ENCODE assay signal across 1 cellular context in the genomic region with DNA sequence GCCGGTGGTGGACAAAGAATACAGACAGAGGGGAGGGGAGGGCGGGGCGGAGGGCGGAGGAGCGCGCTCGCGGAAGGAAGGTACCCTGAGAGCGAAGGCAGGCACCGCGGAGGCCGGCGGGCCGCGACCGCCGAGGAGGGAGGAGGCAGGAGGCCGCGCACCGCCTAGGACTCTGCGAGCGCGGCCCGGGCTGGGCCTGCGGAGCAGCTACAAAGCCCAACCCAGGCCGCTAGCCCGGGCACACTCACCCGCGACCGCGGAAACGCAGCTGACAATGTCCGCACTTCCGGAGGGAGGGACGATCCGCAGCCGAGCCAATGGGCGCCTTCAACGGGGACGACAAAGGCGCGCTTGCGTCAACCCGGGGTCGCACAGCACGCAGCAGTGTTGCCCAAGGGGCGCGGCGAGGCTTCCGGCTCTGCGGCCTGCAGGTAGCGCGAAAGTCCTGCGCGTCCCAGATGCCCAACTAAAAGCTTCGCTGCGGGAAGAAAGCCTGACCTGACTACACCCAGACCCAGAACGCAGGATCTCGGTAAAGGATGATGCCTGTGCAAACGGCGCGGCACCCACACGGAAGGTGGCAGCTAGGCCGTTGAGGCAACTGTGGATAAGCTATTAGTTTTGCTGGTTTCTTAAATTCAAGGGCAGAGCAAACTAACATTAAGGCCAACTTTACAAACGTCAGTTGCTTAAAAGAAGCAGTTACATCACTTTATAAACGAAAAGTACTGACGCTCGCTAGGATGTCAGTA.
TF ChIP-seq lines count a peak whose summit lies in the region.

A gene (minus strand): TSS at position 276 of the 752 bp plus-strand sequence. CDS start 3,486 bp downstream, outside the sequence.

TF ChIP-seq in HepG2, 621 proteins besides CTCF, POLR2A, EP300 and RAD21 (continued from another document and continues in another):
- TF ChIP-seq, protein P1, sequence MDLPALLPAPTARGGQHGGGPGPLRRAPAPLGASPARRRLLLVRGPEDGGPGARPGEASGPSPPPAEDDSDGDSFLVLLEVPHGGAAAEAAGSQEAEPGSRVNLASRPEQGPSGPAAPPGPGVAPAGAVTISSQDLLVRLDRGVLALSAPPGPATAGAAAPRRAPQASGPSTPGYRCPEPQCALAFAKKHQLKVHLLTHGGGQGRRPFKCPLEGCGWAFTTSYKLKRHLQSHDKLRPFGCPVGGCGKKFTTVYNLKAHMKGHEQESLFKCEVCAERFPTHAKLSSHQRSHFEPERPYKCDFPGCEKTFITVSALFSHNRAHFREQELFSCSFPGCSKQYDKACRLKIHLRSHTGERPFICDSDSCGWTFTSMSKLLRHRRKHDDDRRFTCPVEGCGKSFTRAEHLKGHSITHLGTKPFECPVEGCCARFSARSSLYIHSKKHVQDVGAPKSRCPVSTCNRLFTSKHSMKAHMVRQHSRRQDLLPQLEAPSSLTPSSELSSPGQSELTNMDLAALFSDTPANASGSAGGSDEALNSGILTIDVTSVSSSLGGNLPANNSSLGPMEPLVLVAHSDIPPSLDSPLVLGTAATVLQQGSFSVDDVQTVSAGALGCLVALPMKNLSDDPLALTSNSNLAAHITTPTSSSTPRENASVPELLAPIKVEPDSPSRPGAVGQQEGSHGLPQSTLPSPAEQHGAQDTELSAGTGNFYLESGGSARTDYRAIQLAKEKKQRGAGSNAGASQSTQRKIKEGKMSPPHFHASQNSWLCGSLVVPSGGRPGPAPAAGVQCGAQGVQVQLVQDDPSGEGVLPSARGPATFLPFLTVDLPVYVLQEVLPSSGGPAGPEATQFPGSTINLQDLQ (CRISPR knock-in tag; IDR thresholded peaks at IDR 0.05) = no peak
- peak; percentile 87 for TF ChIP-seq ZFP37 (CRISPR knock-in tag; IDR thresholded peaks at IDR 0.05; ENCODE audit: borderline replicate concordance)
- peak; percentile 69 for TF ChIP-seq SOX5 (CRISPR knock-in tag; IDR thresholded peaks at IDR 0.05; ENCODE audit: borderline replicate concordance)
- peak; percentile 37 for TF ChIP-seq BHLHE40 (IDR thresholded peaks at IDR 0.05; ENCODE audit: low read length)
- TF ChIP-seq FOXO1 (CRISPR knock-in tag; IDR thresholded peaks at IDR 0.05) = peak; percentile 58; the same call in 1 of the 2 replicates
- no peak; the same call in 1 of the 2 replicates for TF ChIP-seq STAT5B (CRISPR knock-in tag; IDR thresholded peaks at IDR 0.05)
- TF ChIP-seq ZNF670 (CRISPR knock-in tag; IDR thresholded peaks at IDR 0.05; ENCODE audit: borderline replicate concordance) = peak; percentile 84; the same call in 1 of the 2 replicates
- 0 out of 2 replicates have a peak, but pooled peaks have one; percentile 34 for TF ChIP-seq KDM3A (CRISPR knock-in tag; IDR thresholded peaks at IDR 0.05; ENCODE audit: low read depth)
- TF ChIP-seq, protein P2, sequence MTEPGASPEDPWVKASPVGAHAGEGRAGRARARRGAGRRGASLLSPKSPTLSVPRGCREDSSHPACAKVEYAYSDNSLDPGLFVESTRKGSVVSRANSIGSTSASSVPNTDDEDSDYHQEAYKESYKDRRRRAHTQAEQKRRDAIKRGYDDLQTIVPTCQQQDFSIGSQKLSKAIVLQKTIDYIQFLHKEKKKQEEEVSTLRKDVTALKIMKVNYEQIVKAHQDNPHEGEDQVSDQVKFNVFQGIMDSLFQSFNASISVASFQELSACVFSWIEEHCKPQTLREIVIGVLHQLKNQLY (CRISPR knock-in tag; IDR thresholded peaks at IDR 0.05) = no peak
- TF ChIP-seq, protein P3, sequence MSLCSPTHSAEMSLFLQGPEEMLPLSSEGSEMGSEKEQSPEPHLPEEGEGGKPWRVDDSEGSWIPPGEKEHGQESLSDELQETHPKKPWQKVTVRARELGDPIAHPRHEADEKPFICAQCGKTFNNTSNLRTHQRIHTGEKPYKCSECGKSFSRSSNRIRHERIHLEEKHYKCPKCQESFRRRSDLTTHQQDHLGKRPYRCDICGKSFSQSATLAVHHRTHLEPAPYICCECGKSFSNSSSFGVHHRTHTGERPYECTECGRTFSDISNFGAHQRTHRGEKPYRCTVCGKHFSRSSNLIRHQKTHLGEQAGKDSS (CRISPR knock-in tag; IDR thresholded peaks at IDR 0.05; ENCODE audit: borderline replicate concordance, low read depth) = peak; percentile 20; the same call in 1 of the 2 replicates
- TF ChIP-seq ZNF775 (CRISPR knock-in tag; IDR thresholded peaks at IDR 0.05; ENCODE audit: borderline replicate concordance) = no peak
- TF ChIP-seq, protein P4, sequence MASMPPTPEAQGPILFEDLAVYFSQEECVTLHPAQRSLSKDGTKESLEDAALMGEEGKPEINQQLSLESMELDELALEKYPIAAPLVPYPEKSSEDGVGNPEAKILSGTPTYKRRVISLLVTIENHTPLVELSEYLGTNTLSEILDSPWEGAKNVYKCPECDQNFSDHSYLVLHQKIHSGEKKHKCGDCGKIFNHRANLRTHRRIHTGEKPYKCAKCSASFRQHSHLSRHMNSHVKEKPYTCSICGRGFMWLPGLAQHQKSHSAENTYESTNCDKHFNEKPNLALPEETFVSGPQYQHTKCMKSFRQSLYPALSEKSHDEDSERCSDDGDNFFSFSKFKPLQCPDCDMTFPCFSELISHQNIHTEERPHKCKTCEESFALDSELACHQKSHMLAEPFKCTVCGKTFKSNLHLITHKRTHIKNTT (CRISPR knock-in tag; IDR thresholded peaks at IDR 0.05) = no peak
- TF ChIP-seq CENPT (CRISPR knock-in tag; IDR thresholded peaks at IDR 0.05; ENCODE audit: low read depth) = peak; percentile 10; the same call in 1 of the 2 replicates
- TF ChIP-seq, protein P5, sequence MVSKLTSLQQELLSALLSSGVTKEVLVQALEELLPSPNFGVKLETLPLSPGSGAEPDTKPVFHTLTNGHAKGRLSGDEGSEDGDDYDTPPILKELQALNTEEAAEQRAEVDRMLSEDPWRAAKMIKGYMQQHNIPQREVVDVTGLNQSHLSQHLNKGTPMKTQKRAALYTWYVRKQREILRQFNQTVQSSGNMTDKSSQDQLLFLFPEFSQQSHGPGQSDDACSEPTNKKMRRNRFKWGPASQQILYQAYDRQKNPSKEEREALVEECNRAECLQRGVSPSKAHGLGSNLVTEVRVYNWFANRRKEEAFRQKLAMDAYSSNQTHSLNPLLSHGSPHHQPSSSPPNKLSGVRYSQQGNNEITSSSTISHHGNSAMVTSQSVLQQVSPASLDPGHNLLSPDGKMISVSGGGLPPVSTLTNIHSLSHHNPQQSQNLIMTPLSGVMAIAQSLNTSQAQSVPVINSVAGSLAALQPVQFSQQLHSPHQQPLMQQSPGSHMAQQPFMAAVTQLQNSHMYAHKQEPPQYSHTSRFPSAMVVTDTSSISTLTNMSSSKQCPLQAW (CRISPR knock-in tag; IDR thresholded peaks at IDR 0.05) = peak; percentile 71
- no peak for TF ChIP-seq SRSF4 (IDR thresholded peaks at IDR 0.05; ENCODE audit: low read depth, low read length, poor library complexity, severe bottlenecking)
- TF ChIP-seq MXI1 (IDR thresholded peaks at IDR 0.05; ENCODE audit: borderline replicate concordance, low read depth, low read length) = peak; percentile 63; the same call in 1 of the 3 replicates
- TF ChIP-seq NAIF1 (CRISPR knock-in tag; IDR thresholded peaks at IDR 0.05; ENCODE audit: borderline replicate concordance) = peak; percentile 79; the same call in 1 of the 2 replicates
- TF ChIP-seq ZNF720 (CRISPR knock-in tag; IDR thresholded peaks at IDR 0.05) = no peak
- peak; percentile 61; the same call in 1 of the 2 replicates for TF ChIP-seq ZNF317 (CRISPR knock-in tag; IDR thresholded peaks at IDR 0.05)
- TF ChIP-seq ATF7 (IDR thresholded peaks at IDR 0.05) = no peak
- TF ChIP-seq ATF7 (CRISPR knock-in tag; IDR thresholded peaks at IDR 0.05) = peak; percentile 40; the same call in 1 of the 2 replicates
- 0 out of 2 replicates have a peak, but pooled peaks have one; percentile 37 for TF ChIP-seq ESRRA (CRISPR knock-in tag; IDR thresholded peaks at IDR 0.05; ENCODE audit: low read depth)
- no peak for TF ChIP-seq ZNF432 (CRISPR knock-in tag; IDR thresholded peaks at IDR 0.05; ENCODE audit: borderline replicate concordance)
- TF ChIP-seq, protein P6, sequence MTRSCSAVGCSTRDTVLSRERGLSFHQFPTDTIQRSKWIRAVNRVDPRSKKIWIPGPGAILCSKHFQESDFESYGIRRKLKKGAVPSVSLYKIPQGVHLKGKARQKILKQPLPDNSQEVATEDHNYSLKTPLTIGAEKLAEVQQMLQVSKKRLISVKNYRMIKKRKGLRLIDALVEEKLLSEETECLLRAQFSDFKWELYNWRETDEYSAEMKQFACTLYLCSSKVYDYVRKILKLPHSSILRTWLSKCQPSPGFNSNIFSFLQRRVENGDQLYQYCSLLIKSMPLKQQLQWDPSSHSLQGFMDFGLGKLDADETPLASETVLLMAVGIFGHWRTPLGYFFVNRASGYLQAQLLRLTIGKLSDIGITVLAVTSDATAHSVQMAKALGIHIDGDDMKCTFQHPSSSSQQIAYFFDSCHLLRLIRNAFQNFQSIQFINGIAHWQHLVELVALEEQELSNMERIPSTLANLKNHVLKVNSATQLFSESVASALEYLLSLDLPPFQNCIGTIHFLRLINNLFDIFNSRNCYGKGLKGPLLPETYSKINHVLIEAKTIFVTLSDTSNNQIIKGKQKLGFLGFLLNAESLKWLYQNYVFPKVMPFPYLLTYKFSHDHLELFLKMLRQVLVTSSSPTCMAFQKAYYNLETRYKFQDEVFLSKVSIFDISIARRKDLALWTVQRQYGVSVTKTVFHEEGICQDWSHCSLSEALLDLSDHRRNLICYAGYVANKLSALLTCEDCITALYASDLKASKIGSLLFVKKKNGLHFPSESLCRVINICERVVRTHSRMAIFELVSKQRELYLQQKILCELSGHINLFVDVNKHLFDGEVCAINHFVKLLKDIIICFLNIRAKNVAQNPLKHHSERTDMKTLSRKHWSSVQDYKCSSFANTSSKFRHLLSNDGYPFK (CRISPR knock-in tag; IDR thresholded peaks at IDR 0.05; ENCODE audit: borderline replicate concordance) = peak; percentile 84; the same call in 1 of the 2 replicates
- 0 out of 2 replicates have a peak, but pooled peaks have one; percentile 61 for TF ChIP-seq SMAD1 (CRISPR knock-in tag; IDR thresholded peaks at IDR 0.05; ENCODE audit: borderline replicate concordance, low read depth)
- TF ChIP-seq TBL1XR1 (IDR thresholded peaks at IDR 0.05; ENCODE audit: borderline replicate concordance, low read length, partially characterized antibody) = peak; percentile 3
- TF ChIP-seq, protein P7, sequence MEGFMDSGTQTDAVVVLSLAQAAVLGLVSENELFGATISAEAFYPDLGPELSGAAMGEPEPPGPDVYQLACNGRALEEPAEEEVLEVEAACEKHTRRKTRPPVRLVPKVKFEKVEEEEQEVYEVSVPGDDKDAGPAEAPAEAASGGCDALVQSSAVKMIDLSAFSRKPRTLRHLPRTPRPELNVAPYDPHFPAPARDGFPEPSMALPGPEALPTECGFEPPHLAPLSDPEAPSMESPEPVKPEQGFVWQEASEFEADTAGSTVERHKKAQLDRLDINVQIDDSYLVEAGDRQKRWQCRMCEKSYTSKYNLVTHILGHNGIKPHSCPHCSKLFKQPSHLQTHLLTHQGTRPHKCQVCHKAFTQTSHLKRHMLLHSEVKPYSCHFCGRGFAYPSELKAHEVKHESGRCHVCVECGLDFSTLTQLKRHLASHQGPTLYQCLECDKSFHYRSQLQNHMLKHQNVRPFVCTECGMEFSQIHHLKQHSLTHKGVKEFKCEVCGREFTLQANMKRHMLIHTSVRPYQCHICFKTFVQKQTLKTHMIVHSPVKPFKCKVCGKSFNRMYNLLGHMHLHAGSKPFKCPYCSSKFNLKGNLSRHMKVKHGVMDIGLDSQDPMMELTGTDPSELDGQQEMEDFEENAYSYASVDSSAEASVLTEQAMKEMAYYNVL (CRISPR knock-in tag; IDR thresholded peaks at IDR 0.05; ENCODE audit: borderline replicate concordance) = peak; percentile 72
- TF ChIP-seq ZNF34 (CRISPR knock-in tag; IDR thresholded peaks at IDR 0.05; ENCODE audit: borderline replicate concordance) = no peak
- no peak for TF ChIP-seq HNF4G (IDR thresholded peaks at IDR 0.05; ENCODE audit: borderline replicate concordance, low read depth, low read length)
- TF ChIP-seq HNF4G (CRISPR knock-in tag; IDR thresholded peaks at IDR 0.05; ENCODE audit: borderline replicate concordance, low read depth) = peak; percentile 59
- peak; percentile 67; the same call in 1 of the 2 replicates for TF ChIP-seq ZNF224 (CRISPR knock-in tag; IDR thresholded peaks at IDR 0.05)
- TF ChIP-seq, protein P8, sequence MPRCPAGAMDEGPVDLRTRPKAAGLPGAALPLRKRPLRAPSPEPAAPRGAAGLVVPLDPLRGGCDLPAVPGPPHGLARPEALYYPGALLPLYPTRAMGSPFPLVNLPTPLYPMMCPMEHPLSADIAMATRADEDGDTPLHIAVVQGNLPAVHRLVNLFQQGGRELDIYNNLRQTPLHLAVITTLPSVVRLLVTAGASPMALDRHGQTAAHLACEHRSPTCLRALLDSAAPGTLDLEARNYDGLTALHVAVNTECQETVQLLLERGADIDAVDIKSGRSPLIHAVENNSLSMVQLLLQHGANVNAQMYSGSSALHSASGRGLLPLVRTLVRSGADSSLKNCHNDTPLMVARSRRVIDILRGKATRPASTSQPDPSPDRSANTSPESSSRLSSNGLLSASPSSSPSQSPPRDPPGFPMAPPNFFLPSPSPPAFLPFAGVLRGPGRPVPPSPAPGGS (CRISPR knock-in tag; IDR thresholded peaks at IDR 0.05) = peak; percentile 62; the same call in 1 of the 2 replicates
- no peak for TF ChIP-seq JDP2 (CRISPR knock-in tag; IDR thresholded peaks at IDR 0.05; ENCODE audit: borderline replicate concordance)
- TF ChIP-seq ZEB1 (IDR thresholded peaks at IDR 0.05; ENCODE audit: insufficient replicate concordance, low read depth) = peak; percentile 49
- TF ChIP-seq ZKSCAN1 (IDR thresholded peaks at IDR 0.05; ENCODE audit: low read length) = no peak
- TF ChIP-seq, protein P9, sequence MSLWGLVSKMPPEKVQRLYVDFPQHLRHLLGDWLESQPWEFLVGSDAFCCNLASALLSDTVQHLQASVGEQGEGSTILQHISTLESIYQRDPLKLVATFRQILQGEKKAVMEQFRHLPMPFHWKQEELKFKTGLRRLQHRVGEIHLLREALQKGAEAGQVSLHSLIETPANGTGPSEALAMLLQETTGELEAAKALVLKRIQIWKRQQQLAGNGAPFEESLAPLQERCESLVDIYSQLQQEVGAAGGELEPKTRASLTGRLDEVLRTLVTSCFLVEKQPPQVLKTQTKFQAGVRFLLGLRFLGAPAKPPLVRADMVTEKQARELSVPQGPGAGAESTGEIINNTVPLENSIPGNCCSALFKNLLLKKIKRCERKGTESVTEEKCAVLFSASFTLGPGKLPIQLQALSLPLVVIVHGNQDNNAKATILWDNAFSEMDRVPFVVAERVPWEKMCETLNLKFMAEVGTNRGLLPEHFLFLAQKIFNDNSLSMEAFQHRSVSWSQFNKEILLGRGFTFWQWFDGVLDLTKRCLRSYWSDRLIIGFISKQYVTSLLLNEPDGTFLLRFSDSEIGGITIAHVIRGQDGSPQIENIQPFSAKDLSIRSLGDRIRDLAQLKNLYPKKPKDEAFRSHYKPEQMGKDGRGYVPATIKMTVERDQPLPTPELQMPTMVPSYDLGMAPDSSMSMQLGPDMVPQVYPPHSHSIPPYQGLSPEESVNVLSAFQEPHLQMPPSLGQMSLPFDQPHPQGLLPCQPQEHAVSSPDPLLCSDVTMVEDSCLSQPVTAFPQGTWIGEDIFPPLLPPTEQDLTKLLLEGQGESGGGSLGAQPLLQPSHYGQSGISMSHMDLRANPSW (CRISPR knock-in tag; IDR thresholded peaks at IDR 0.05; ENCODE audit: borderline replicate concordance) = peak; percentile 87; the same call in 1 of the 2 replicates
- TF ChIP-seq ZFYVE20 (CRISPR knock-in tag; IDR thresholded peaks at IDR 0.05; ENCODE audit: borderline replicate concordance, low read depth) = 0 out of 2 replicates have a peak, but pooled peaks have one; percentile 43
- TF ChIP-seq ZNF225 (CRISPR knock-in tag; IDR thresholded peaks at IDR 0.05) = peak; percentile 71
